In genomic region chr16:55576369-55576768, GRCh38 we compare ENCODE assay signal across 23 cellular contexts. TPM values are rescaled to one million over a fixed set of nuclear protein-coding genes. Genes with fewer than 3 reads are reported as not detected.
DNase-seq lines count a peak whose midpoint lies in the region; ATAC-seq and TF ChIP-seq lines count a peak whose summit lies in the region.
"Had no signal": no experiment of that assay in that cellular context is flagged by ENCODE, and none has a peak within 500 bp of the region (broad histone marks: within the 10 kb centered on the region; RNA-seq: fewer than 3 reads in every experiment).

No MANE protein-coding gene starts in this region.

- CTCF ChIA-PET in CD4-positive, alpha-beta T cell (lab: Charles Lee), result no interaction called here

- ATAC-seq in Right ventricle myocardium superior (ENCODE audit: poor library complexity), result peak; percentile 90
- no peak for ATAC-seq in CD4-positive, alpha-beta T cell (ENCODE audit: poor library complexity)
- ATAC-seq: GM12878 had no signal

- WGBS in trophoblast cell (ENCODE audit: extremely low coverage, insufficient coverage, insufficient read length), result no CpG with 5 or more reads among the region's 2 CpGs
- 53 to 69% methylated on average over 2 of the region's 2 CpGs for WGBS in tibial nerve, 2 donors

- DNase-seq in Right ventricle myocardium superior, result peak; percentile 61
- no peak for DNase-seq in cardiac septum (ENCODE audit: low spot score)
- peak; percentile 27 for DNase-seq in left ventricle myocardium inferior
- no peak for DNase-seq in trophoblast cell
- peak; percentile 7 to 14 for DNase-seq in tibial nerve (ENCODE audit: low spot score in 2 of 2)
- DNase-seq in medulla oblongata (ENCODE audit: extremely low spot score), result no peak
- no peak for DNase-seq in CD4-positive, alpha-beta T cell
- no peak for DNase-seq in HCEC 1CT
- DNase-seq: 8988T; CD8-positive, alpha-beta memory T cell; COR-L47; DMS 273 treated with DMSO at 0.1 percent for 48 hours; DMS53; DND-41; EL; H9 had no signal

- peak overlapping the region; percentile 32 for H3K27ac ChIP-seq in left ventricle myocardium inferior (replicated peaks)
- H3K27ac ChIP-seq in trophoblast cell (ENCODE audit: low read depth, low read length), result no peak overlapping the region
- H3K27ac ChIP-seq in tibial nerve, result no peak overlapping the region
- H3K27ac ChIP-seq in CD4-positive, alpha-beta T cell (ENCODE audit: low read depth, low read length), result no peak overlapping the region
- H3K27ac ChIP-seq: BLaER1, HL-60 had no signal

- POLR2A ChIA-PET in CD4-positive, alpha-beta T cell (lab: Charles Lee), result no interaction called here

- no peaks in the 10 kb centered on the region for H3K27me3 ChIP-seq in left ventricle myocardium inferior (ENCODE audit: low read depth)
- no peaks in the 10 kb centered on the region for H3K27me3 ChIP-seq in trophoblast cell (ENCODE audit: insufficient read depth, low read length)
- H3K27me3 ChIP-seq in tibial nerve, result no peaks in the 10 kb centered on the region
- H3K27me3 ChIP-seq in CD4-positive, alpha-beta T cell (ENCODE audit: control insufficient read depth, insufficient read depth, low read length), result no peaks in the 10 kb centered on the region
- H3K27me3 ChIP-seq: BLaER1 had no signal

- no peak overlapping the region for H2AFZ ChIP-seq in trophoblast cell (ENCODE audit: insufficient read depth, low read length, poor library complexity)

- no peak overlapping the region for H2AK5ac ChIP-seq in trophoblast cell (ENCODE audit: low read length)

- H3K27me3 Mint-ChIP-seq in CD4-positive, alpha-beta T cell, result no peaks in the 10 kb centered on the region
- H3K27me3 Mint-ChIP-seq: CD8-positive, alpha-beta memory T cell had no signal

- no peak overlapping the region for H3K4me3 ChIP-seq in left ventricle myocardium inferior
- no peak overlapping the region for H3K4me3 ChIP-seq in trophoblast cell (ENCODE audit: low read depth, low read length)
- H3K4me3 ChIP-seq in tibial nerve, result no peak overlapping the region
- H3K4me3 ChIP-seq: BLaER1, GM12878 had no signal

- no peaks in the 10 kb centered on the region for H3K79me2 ChIP-seq in trophoblast cell (ENCODE audit: control insufficient read depth, insufficient read depth, low read length, poor library complexity)

- H3K9me3 Mint-ChIP-seq in CD4-positive, alpha-beta T cell, result no peaks in the 10 kb centered on the region
- H3K9me3 Mint-ChIP-seq: CD14-positive monocyte; CD8-positive, alpha-beta memory T cell; H9 had no signal

- H2BK5ac ChIP-seq in trophoblast cell (ENCODE audit: low read depth, low read length, poor library complexity), result no peak overlapping the region

- TF ChIP-seq CTCF in left ventricle myocardium inferior (IDR thresholded peaks at IDR 0.05; ENCODE audit: borderline replicate concordance), result no peak
- TF ChIP-seq CTCF in tibial nerve (IDR thresholded peaks at IDR 0.05), result no peak
- TF ChIP-seq CTCF in CD4-positive, alpha-beta T cell (IDR thresholded peaks at IDR 0.05), result no peak

- H4K8ac ChIP-seq in trophoblast cell (ENCODE audit: low read depth, low read length), result no peak overlapping the region

- no peaks in the 10 kb centered on the region for H3K36me3 Mint-ChIP-seq in CD4-positive, alpha-beta T cell (ENCODE audit: low read depth)
- H3K36me3 Mint-ChIP-seq: CD8-positive, alpha-beta memory T cell had no signal

- no peaks in the 10 kb centered on the region for H3K9me3 ChIP-seq in left ventricle myocardium inferior (replicated peaks)
- no peaks in the 10 kb centered on the region for H3K9me3 ChIP-seq in trophoblast cell (ENCODE audit: insufficient read depth, low read depth, low read length)
- H3K9me3 ChIP-seq in tibial nerve, result no peaks in the 10 kb centered on the region
- H3K9me3 ChIP-seq in CD4-positive, alpha-beta T cell (ENCODE audit: control insufficient read depth, low read length), result no peaks in the 10 kb centered on the region
- H3K9me3 ChIP-seq: BLaER1 had no signal

- no peak for TF ChIP-seq EP300 in tibial nerve (IDR thresholded peaks at IDR 0.05)

- H4K91ac ChIP-seq in trophoblast cell (ENCODE audit: low read depth, low read length), result no peak overlapping the region

- H3K36me3 ChIP-seq in left ventricle myocardium inferior (peaks cover 22% of the 10 kb centered on the region), trophoblast cell (ENCODE audit: control insufficient read depth in 1 of 2, insufficient read depth in 2 of 2, low read length in 2 of 2) (peaks cover 4 to 31% of the 10 kb centered on the region in 2 experiments), tibial nerve (peaks cover 0 to 36% (median 2%) of the 10 kb centered on the region in 3 donors)
- H3K36me3 ChIP-seq: BLaER1 had no signal

- no peak overlapping the region for H2BK12ac ChIP-seq in trophoblast cell (ENCODE audit: low read length)

- H3K4me1 Mint-ChIP-seq in CD4-positive, alpha-beta T cell (ENCODE audit: low read depth), result no peaks in the 10 kb centered on the region
- H3K4me1 Mint-ChIP-seq: CD8-positive, alpha-beta memory T cell; H9 had no signal

- H3K18ac ChIP-seq in trophoblast cell (ENCODE audit: low read length), result no peak overlapping the region

- no peak overlapping the region for H3K4me2 ChIP-seq in trophoblast cell (ENCODE audit: low read length)
- H3K4me2 ChIP-seq: BLaER1 had no signal

- no peak overlapping the region for H3K14ac ChIP-seq in trophoblast cell (ENCODE audit: low read length)

- TF ChIP-seq POLR2A in tibial nerve (IDR thresholded peaks at IDR 0.05), result no peak

- H3K4me1 ChIP-seq in left ventricle myocardium inferior (no peaks in the 10 kb centered on the region), trophoblast cell (ENCODE audit: control insufficient read depth in 1 of 2, insufficient read depth in 2 of 2, low read length in 2 of 2) (no peaks in the 10 kb centered on the region), tibial nerve (peaks cover 0 to 33% (median 3%) of the 10 kb centered on the region in 4 donors)

- intact Hi-C loops in Right ventricle myocardium superior (cut with DNase I), result no loop called here
- intact Hi-C loops in cardiac septum (cut with DNase I), result no loop called here
- intact Hi-C loops in left ventricle myocardium inferior (cut with micrococcal nuclease), result no loop called here
- intact Hi-C loops in CD4-positive, alpha-beta T cell (cut with DNase I, micrococcal nuclease), result no loop called here

- no peak overlapping the region for H4K12ac ChIP-seq in trophoblast cell (ENCODE audit: low read depth, low read length)

- peak overlapping the region; percentile 46 for H3K9ac ChIP-seq in trophoblast cell (ENCODE audit: low read length)
- H3K9ac ChIP-seq: BLaER1 had no signal

- H3K4me3 Mint-ChIP-seq in CD4-positive, alpha-beta T cell, result no peak overlapping the region
- H3K4me3 Mint-ChIP-seq: CD14-positive monocyte; CD8-positive, alpha-beta memory T cell; H9 had no signal

- H2BK120ac ChIP-seq in trophoblast cell (ENCODE audit: insufficient read depth, low read length, poor library complexity), result no peak overlapping the region

- peak overlapping the region; percentile 100 for H3K23ac ChIP-seq in trophoblast cell (ENCODE audit: low read length)

- no peaks in the 10 kb centered on the region for H3K79me1 ChIP-seq in trophoblast cell (ENCODE audit: low read length)

- H3K4ac ChIP-seq in trophoblast cell (ENCODE audit: low read depth, low read length), result no peak overlapping the region

- no peak overlapping the region for H3K27ac Mint-ChIP-seq in CD4-positive, alpha-beta T cell
- H3K27ac Mint-ChIP-seq: CD14-positive monocyte; CD8-positive, alpha-beta memory T cell; H9 had no signal

RNA-seq across cellular contexts. Expression of gene CAPNS2, which starts 9.9 kb away (rescaled TPM):
- total RNA-seq in Right ventricle myocardium superior, result not detected
- 0.57 TPM for total RNA-seq in cardiac septum
- total RNA-seq in left ventricle myocardium inferior, result not detected
- 0.50 and 0.78 TPM in 2 replicates for polyA plus RNA-seq in trophoblast cell (2013)
- total RNA-seq in tibial nerve, result 1 to 10 TPM in 2 of 4 donors, under 1 TPM in 1, not detected in 1; 0.98 to 4.8 (median 3.6) TPM
- not detected for total RNA-seq in CD4-positive, alpha-beta T cell
- total RNA-seq: A673; CD8-positive, alpha-beta memory T cell; G401; GM12878; H1; H9 had no signal
- polyA plus RNA-seq: CD8-positive, alpha-beta memory T cell; GM12878; H1 had no signal

Comparison
In these comparisons a context has a peak if more than half of its experiments do, and no peak if none do; other contexts are left out.
1. DNase-seq: peak in Right ventricle myocardium superior (single experiment), left ventricle myocardium inferior (single experiment) and tibial nerve (2 of 2); none in cardiac septum (single experiment), trophoblast cell (0 of 2), medulla oblongata (single experiment), CD4-positive, alpha-beta T cell (0 of 10) and HCEC 1CT (single experiment).